In the genomic region with DNA sequence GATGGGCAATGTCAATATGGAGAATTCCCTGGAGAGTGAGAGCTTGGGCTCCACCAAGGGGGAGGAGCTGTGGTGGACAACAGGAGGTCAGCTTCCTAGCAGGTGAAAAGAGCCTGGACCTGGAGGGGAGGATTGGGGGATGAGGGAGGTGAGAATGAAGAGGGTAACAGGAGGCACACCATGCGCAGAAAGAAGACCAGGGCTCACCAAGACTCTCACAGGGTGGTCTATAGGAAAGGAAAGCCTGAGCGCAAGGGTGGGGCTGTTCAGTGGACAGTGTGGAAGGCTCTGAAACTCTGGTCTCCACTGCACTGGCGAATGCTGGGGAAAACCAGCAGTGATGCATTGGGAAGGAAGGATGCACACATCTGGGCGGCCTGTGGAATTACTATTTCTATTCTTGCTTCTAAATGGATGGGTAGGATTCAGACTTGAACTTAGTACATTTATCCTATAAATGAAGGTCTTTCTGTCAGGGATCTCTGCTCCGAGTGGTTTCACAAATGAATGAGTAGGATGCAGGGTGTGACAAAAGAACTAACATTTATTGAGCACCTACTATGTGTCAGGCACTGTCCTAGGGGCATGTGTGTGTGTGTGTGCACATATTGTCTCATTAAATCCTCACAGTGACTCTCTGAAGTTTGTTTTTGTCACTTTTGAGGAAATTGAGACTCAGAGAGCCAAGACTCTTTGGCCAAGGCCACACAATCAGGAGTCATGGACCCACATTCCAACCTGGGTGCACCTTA, we compare ENCODE assay signal across 18 cellular contexts.
DNase-seq lines count a peak whose midpoint lies in the region; ATAC-seq and TF ChIP-seq lines count a peak whose summit lies in the region.
"Had no signal": no experiment of that assay in that cellular context is flagged by ENCODE, and none has a peak within 500 bp of the region (broad histone marks: within the 10 kb centered on the region; RNA-seq: fewer than 3 reads in every experiment).

No MANE protein-coding gene starts in this region.

- intact Hi-C loops in MCF 10A (cut with micrococcal nuclease) = loop anchor here (5.0 kb wide), 2 partner anchors 462 to 1172 kb away; no protein-coding TSS in a partner anchor
- intact Hi-C loops in breast epithelium (cut with DNase I; ENCODE audit: low total_unique reads) = no loop called here

- H3K4me3 ChIP-seq in breast epithelium (no peak overlapping the region), RWPE2 (ENCODE audit: severe bottlenecking) (no peak overlapping the region), thymus (ENCODE audit: low read length) (no peak overlapping the region)
- H3K4me3 ChIP-seq: left lung, SJCRH30 had no signal

- H3K4me1 ChIP-seq in breast epithelium (peaks cover 0 to 3% of the 10 kb centered on the region in 2 donors), RWPE2 (ENCODE audit: insufficient read depth, poor library complexity, severe bottlenecking) (peaks cover 30% of the 10 kb centered on the region), foreskin keratinocyte (peaks cover 21% of the 10 kb centered on the region), thymus (ENCODE audit: control insufficient read depth, insufficient read depth, low read length) (peaks cover 36% of the 10 kb centered on the region)
- H3K4me1 ChIP-seq: SJCRH30 had no signal

- POLR2A ChIA-PET in MCF 10A (lab: Yijun Ruan, JAX) = interaction anchor here (0.5 to 1.2 kb wide), 3 partner anchors 13 to 975 kb away, joined by 3 read pairs; a partner anchor contains a TSS

- no TSS peak for BruUV-seq in MCF 10A (replicated peaks; lab: Mats Ljungman, UMichigan)

- TF ChIP-seq CTCF in MCF 10A (IDR thresholded peaks at IDR 0.05; ENCODE audit: unreplicated experiment) (no peak), breast epithelium (IDR thresholded peaks at IDR 0.05) (no peak), RWPE2 (IDR thresholded peaks at IDR 0.05; ENCODE audit: poor library complexity, severe bottlenecking) (no peak), foreskin keratinocyte (conservative IDR thresholded peaks at IDR 0.05) (no peak)

- peaks cover 34% of the 10 kb centered on the region for H3K4me1 Mint-ChIP-seq in MCF 10A (ENCODE audit: insufficient read depth, unreplicated experiment)

- ATAC-seq in RWPE2 (ENCODE audit: low read depth) (no peak), foreskin keratinocyte (no peak), HG02588 (IDR thresholded peaks at IDR 0.05; ENCODE audit: unreplicated experiment) (no peak)

- TF ChIP-seq POLR2A in breast epithelium (IDR thresholded peaks at IDR 0.05) = no peak

- H3K27ac Mint-ChIP-seq in MCF 10A (ENCODE audit: low read depth, unreplicated experiment) = peak overlapping the region; percentile 64

- 98% methylated on average over 5 of the region's 5 CpGs for WGBS in thymus

- CTCF ChIA-PET in MCF 10A (lab: Yijun Ruan, JAX) = interaction anchor here (0.6 to 0.8 kb wide), 2 partner anchors 48 to 1337 kb away, joined by 4 to 6 read pairs; no protein-coding TSS in a partner anchor

- DNase-seq in MCF 10A (ENCODE audit: unreplicated experiment) (no peak), breast epithelium (ENCODE audit: low spot score in 2 of 2) (no peak), RWPE2 (ENCODE audit: low spot score) (no peak), foreskin keratinocyte (no peak), mucosa of gallbladder (ENCODE audit: low spot score) (no peak), GOT3 (lab: John Stamatoyannopoulos, UW) (no peak)
- DNase-seq: activated gamma-delta T cell; COR-L47; effector CD8-positive, alpha-beta T cell; NCI-H1105; NCI-H2107; NCI-H524 treated with DMSO at 0.1 percent for 48 hours; T-helper 17 cell had no signal

- no peak overlapping the region for H3K27ac ChIP-seq in breast epithelium
- peak overlapping the region; percentile 98 for H3K27ac ChIP-seq in RWPE2 (ENCODE audit: poor library complexity, severe bottlenecking)
- peak overlapping the region; percentile 71 for H3K27ac ChIP-seq in foreskin keratinocyte
- peak overlapping the region; percentile 46 for H3K27ac ChIP-seq in thymus (ENCODE audit: low read depth)
- H3K27ac ChIP-seq: left lung, neutrophil, SJCRH30 had no signal

- H3K9me3 ChIP-seq in breast epithelium (peaks cover 0 to 5% of the 10 kb centered on the region in 2 donors), RWPE2 (ENCODE audit: severe bottlenecking) (peaks cover 6% of the 10 kb centered on the region), thymus (ENCODE audit: control insufficient read depth) (peaks cover 2% of the 10 kb centered on the region)
- H3K9me3 ChIP-seq: left lung, neutrophil, SJCRH30 had no signal

- H3K36me3 Mint-ChIP-seq in MCF 10A (ENCODE audit: insufficient read depth, unreplicated experiment) = no peaks in the 10 kb centered on the region

- no peak overlapping the region for H3K4me3 Mint-ChIP-seq in MCF 10A (ENCODE audit: unreplicated experiment)
- H3K4me3 Mint-ChIP-seq: T-helper 17 cell had no signal

- no peaks in the 10 kb centered on the region for H3K36me3 ChIP-seq in breast epithelium
- no peaks in the 10 kb centered on the region for H3K36me3 ChIP-seq in RWPE2 (ENCODE audit: low read depth)
- no peaks in the 10 kb centered on the region for H3K36me3 ChIP-seq in thymus (ENCODE audit: control insufficient read depth, insufficient read depth)
- H3K36me3 ChIP-seq: left lung, neutrophil, SJCRH30 had no signal

- H3K27me3 ChIP-seq in breast epithelium (no peaks in the 10 kb centered on the region), RWPE2 (ENCODE audit: insufficient read depth, poor library complexity, severe bottlenecking) (no peaks in the 10 kb centered on the region), foreskin keratinocyte (no peaks in the 10 kb centered on the region), thymus (ENCODE audit: control insufficient read depth, insufficient read depth) (no peaks in the 10 kb centered on the region)
- H3K27me3 ChIP-seq: left lung, neutrophil, SJCRH30 had no signal

- H3K27me3 Mint-ChIP-seq in MCF 10A (ENCODE audit: insufficient read depth, unreplicated experiment) = no peaks in the 10 kb centered on the region
- H3K27me3 Mint-ChIP-seq: T-helper 17 cell had no signal

- no peaks in the 10 kb centered on the region for H3K9me3 Mint-ChIP-seq in MCF 10A (ENCODE audit: unreplicated experiment)

Comparison
In these comparisons a context has a peak if more than half of its experiments do, and no peak if none do; other contexts are left out.
1. H3K27ac ChIP-seq: peak in RWPE2 (single experiment), foreskin keratinocyte (single experiment) and thymus (single experiment); none in breast epithelium (0 of 2).